Comparison of ENCODE assay signal across 6 cellular contexts in genomic region chr7:100171087-100171681, GRCh38. TPM values are rescaled to one million over a fixed set of nuclear protein-coding genes. Genes with fewer than 3 reads are reported as not detected.
DNase-seq lines count a peak whose midpoint lies in the region; ATAC-seq and TF ChIP-seq lines count a peak whose summit lies in the region.

No MANE protein-coding gene starts in this region.

- WGBS in endodermal cell (ENCODE audit: insufficient coverage in 1 of 2, insufficient read length in 1 of 2), 2 experiments, result 12 to 20% methylated on average over 19 to 61 of the region's 61 CpGs

- peak overlapping the region; percentile 41 for H3K4me3 Mint-ChIP-seq in endodermal cell

- DNase-seq in OCI-LY7 (ENCODE audit: low spot score), result peak; percentile 38
- peak; percentile 87 for DNase-seq in endodermal cell
- DNase-seq in skeletal muscle cell (ENCODE audit: low read depth), result no peak
- no peak for DNase-seq in cerebellar nuclear complex (lab: John Stamatoyannopoulos, UW)
- DNase-seq in hippocampal formation (lab: John Stamatoyannopoulos, UW), result no peak

- no peaks in the 10 kb centered on the region for H3K27me3 ChIP-seq in endodermal cell (ENCODE audit: control insufficient read depth, insufficient read depth, low read length, poor library complexity, severe bottlenecking)

- H3K4me1 Mint-ChIP-seq in endodermal cell, result peaks cover 42% of the 10 kb centered on the region

- H3K36me3 ChIP-seq in OCI-LY7 (ENCODE audit: insufficient read depth, low read length) (peaks cover 9% of the 10 kb centered on the region; the same call in 1 of the 2 replicates), endodermal cell (ENCODE audit: control insufficient read depth, insufficient read depth, low read length) (no peaks in the 10 kb centered on the region)

- CTCF ChIA-PET in OCI-LY7 (lab: Charles Lee; ENCODE audit: unreplicated experiment), result interaction anchor here (1.0 kb wide), 1 partner anchor 33 kb away, joined by 4 read pairs; no protein-coding TSS in a partner anchor

- H3K27ac ChIP-seq in OCI-LY7 (ENCODE audit: low read depth, low read length, poor library complexity, severe bottlenecking) (no peak overlapping the region), endodermal cell (ENCODE audit: low read depth, low read length) (no peak overlapping the region)

- H3K9me3 ChIP-seq in OCI-LY7 (ENCODE audit: low read length), result no peaks in the 10 kb centered on the region
- H3K9me3 ChIP-seq in endodermal cell (ENCODE audit: control insufficient read depth, low read length), result no peaks in the 10 kb centered on the region

- H3K4me3 ChIP-seq in OCI-LY7 (ENCODE audit: low read depth, low read length, poor library complexity, severe bottlenecking), result peak overlapping the region; percentile 57
- H3K4me3 ChIP-seq in endodermal cell (ENCODE audit: low read length), result peak overlapping the region; percentile 58
- H3K4me3 ChIP-seq in skeletal muscle cell (ENCODE audit: low read depth, low read length), result peak overlapping the region; percentile 25

- H3K9me3 Mint-ChIP-seq in endodermal cell, result no peaks in the 10 kb centered on the region

- H3K4me2 ChIP-seq in OCI-LY7 (ENCODE audit: low read length), result peak overlapping the region; percentile 65

- H3K4me1 ChIP-seq in OCI-LY7 (ENCODE audit: insufficient read depth, low read length, poor library complexity, severe bottlenecking) (peaks cover 78% of the 10 kb centered on the region), endodermal cell (ENCODE audit: control insufficient read depth, insufficient read depth, low read length) (peaks cover 9% of the 10 kb centered on the region)

- no peaks in the 10 kb centered on the region for H4K20me1 ChIP-seq in OCI-LY7 (ENCODE audit: insufficient read depth, low read length)

- no peak overlapping the region for H3K27ac Mint-ChIP-seq in endodermal cell

- POLR2A ChIA-PET in OCI-LY7 (lab: Charles Lee), result interaction anchor here (0.6 to 1.3 kb wide), 4 partner anchors 8 to 38 kb away, joined by 3 to 5 read pairs (median 4); partner anchors contain the start of gene LAMTOR4

- H3K9ac ChIP-seq in endodermal cell (ENCODE audit: extremely low read depth, low read length, poor library complexity, severe bottlenecking), result no peak overlapping the region

- peaks cover 20% of the 10 kb centered on the region for H3K36me3 Mint-ChIP-seq in endodermal cell (ENCODE audit: low read depth)

- intact Hi-C loops in OCI-LY7 (cut with micrococcal nuclease; ENCODE audit: unreplicated experiment), result no loop called here

- no peaks in the 10 kb centered on the region for H3K9me2 ChIP-seq in OCI-LY7 (ENCODE audit: insufficient read depth, low read length)

- BruUV-seq in OCI-LY7 (replicated peaks; lab: Mats Ljungman, UMichigan), result no TSS peak

- ATAC-seq in GM21529 (IDR thresholded peaks at IDR 0.05; ENCODE audit: unreplicated experiment), result no peak

- peaks cover 28% of the 10 kb centered on the region for H3K27me3 Mint-ChIP-seq in endodermal cell (ENCODE audit: insufficient read depth)

- no peak overlapping the region for H2AFZ ChIP-seq in OCI-LY7 (ENCODE audit: low read length)

- TF ChIP-seq CTCF in OCI-LY7 (conservative IDR thresholded peaks at IDR 0.05; ENCODE audit: low read length), result no peak
- no peak for TF ChIP-seq CTCF in endodermal cell (conservative IDR thresholded peaks at IDR 0.05)

- no peaks in the 10 kb centered on the region for H3K79me2 ChIP-seq in OCI-LY7 (ENCODE audit: insufficient read depth, low read depth, low read length)

RNA-seq across cellular contexts. Expression of gene GAL3ST4, which starts 2.8 kb away (rescaled TPM):
- total RNA-seq in OCI-LY7 (2014; rRNA removed; shearing (Covaris generic)), result 3.9 and 4.6 TPM in 2 replicates
- total RNA-seq in OCI-LY7 (2022), result 5.2 and 6.1 TPM in 2 replicates
- 1 to 10 TPM; 3.7 to 3.8 TPM for total RNA-seq in endodermal cell
- polyA plus RNA-seq in endodermal cell (2013, experiment 1 of 2), result 13.3 TPM
- polyA plus RNA-seq in endodermal cell (2013, experiment 2 of 2), result 13.4 TPM

RNA-seq across cellular contexts. Expression of gene GPC2, which starts 6.0 kb away (rescaled TPM):
- total RNA-seq in OCI-LY7 (2014; rRNA removed; shearing (Covaris generic)), result 20.2 and 33.2 TPM in 2 replicates
- 23.2 and 31.7 TPM in 2 replicates for total RNA-seq in OCI-LY7 (2022)
- total RNA-seq in endodermal cell, result 10 to 100 TPM; 39.3 to 56.1 TPM
- 130 TPM for polyA plus RNA-seq in endodermal cell (2013, experiment 1 of 2)
- polyA plus RNA-seq in endodermal cell (2013, experiment 2 of 2), result 122 TPM

RNA-seq across cellular contexts. Expression of gene STAG3, which starts 6.5 kb away (rescaled TPM):
- total RNA-seq in OCI-LY7 (2014; rRNA removed; shearing (Covaris generic)), result 56.1 and 82.8 TPM in 2 replicates
- 70.2 and 79.2 TPM in 2 replicates for total RNA-seq in OCI-LY7 (2022)
- total RNA-seq in endodermal cell, result 1 to 10 TPM; 1.2 to 3.3 TPM
- 1.4 TPM for polyA plus RNA-seq in endodermal cell (2013, experiment 1 of 2)
- 1.7 TPM for polyA plus RNA-seq in endodermal cell (2013, experiment 2 of 2)

RNA-seq across cellular contexts. Expression of gene TRAPPC14, which starts 12.7 kb away (rescaled TPM):
- total RNA-seq in OCI-LY7 (2014; rRNA removed; shearing (Covaris generic)), result 30.6 and 38.8 TPM in 2 replicates
- total RNA-seq in OCI-LY7 (2022) (41.6 and 49.9 TPM in 2 replicates), endodermal cell (10 to 100 TPM; 24.7 to 30.0 TPM)
- polyA plus RNA-seq in endodermal cell (2013, experiment 1 of 2), result 22.9 TPM
- 18.2 TPM for polyA plus RNA-seq in endodermal cell (2013, experiment 2 of 2)

RNA-seq across cellular contexts. Expression of gene LAMTOR4, which starts 22.5 kb away (rescaled TPM):
- total RNA-seq in OCI-LY7 (2014; rRNA removed; shearing (Covaris generic)), result 243 and 263 TPM in 2 replicates
- total RNA-seq in OCI-LY7 (2022), result 207 and 237 TPM in 2 replicates
- 100 to 1,000 TPM; 155 to 188 TPM for total RNA-seq in endodermal cell
- 146 TPM for polyA plus RNA-seq in endodermal cell (2013, experiment 1 of 2)
- 131 TPM for polyA plus RNA-seq in endodermal cell (2013, experiment 2 of 2)

Comparison
In these comparisons a context has a peak if more than half of its experiments do, and no peak if none do; other contexts are left out.
1. DNase-seq: peak in OCI-LY7 (single experiment) and endodermal cell (single experiment); none in skeletal muscle cell (single experiment), cerebellar nuclear complex (0 of 2) and hippocampal formation (0 of 2).
2. RNA of gene STAG3, which starts 6.5 kb away (total RNA-seq): 56.1 to 82.8 TPM in OCI-LY7; 1.2 to 3.3 TPM in endodermal cell; every median in the first group is over 10 times any median in the second.
3. Peak in every context shown above with its lines, with median percentiles within 50 percentile points of each other: H3K4me3 ChIP-seq.